15 cellular contexts compared by ENCODE assay signal in genomic region chr12:109737631-109738030, GRCh38. TPM values are rescaled to one million over a fixed set of nuclear protein-coding genes. Genes with fewer than 3 reads are reported as not detected.
DNase-seq lines count a peak whose midpoint lies in the region; ATAC-seq lines count a peak whose summit lies in the region.
"Had no signal": no experiment of that assay in that cellular context is flagged by ENCODE, and none has a peak within 500 bp of the region (broad histone marks: within the 10 kb centered on the region; RNA-seq: fewer than 3 reads in every experiment).

No MANE protein-coding gene starts in this region.

- ATAC-seq in GM18868 (IDR thresholded peaks at IDR 0.05; ENCODE audit: unreplicated experiment), result no peak
- no peak for ATAC-seq in HG03520 (IDR thresholded peaks at IDR 0.05; ENCODE audit: unreplicated experiment)

- DNase-seq in COLO668 (lab: John Stamatoyannopoulos, UW; ENCODE audit: unreplicated experiment), result peak; percentile 36
- DNase-seq in NCI-H2227 treated with DMSO at 0.1 percent for 48 hours (lab: John Stamatoyannopoulos, UW), result peak; percentile 63
- DNase-seq in mesenteric fat pad (ENCODE audit: low spot score), result peak; percentile 62
- DNase-seq in MG63, result no peak
- DNase-seq in AG08395 (ENCODE audit: low spot score), result no peak
- DNase-seq: activated gamma-delta T cell; AML-193; cortex of kidney; NCI-H1436 treated with DMSO at 0.1 percent for 48 hours; NCI-H524; stimulated activated CD4-positive, alpha-beta T cell treated with anti-CD3 and anti-CD28 coated beads, Interleukin-15, amount 100 ng/mL, for 24 hours had no signal

- no peak overlapping the region for H3K4me3 ChIP-seq in endocrine pancreas (ENCODE audit: control insufficient read depth, insufficient read depth, low read length)
- no peak overlapping the region for H3K4me3 ChIP-seq in MG63

- no peaks in the 10 kb centered on the region for H3K4me1 ChIP-seq in endocrine pancreas (ENCODE audit: control insufficient read depth, insufficient read depth, low read length)

- H3K36me3 ChIP-seq in endocrine pancreas (ENCODE audit: control insufficient read depth, insufficient read depth, low read length), result no peaks in the 10 kb centered on the region
- H3K36me3 ChIP-seq in MG63, result no peaks in the 10 kb centered on the region

- no peaks in the 10 kb centered on the region for H3K27me3 ChIP-seq in endocrine pancreas (ENCODE audit: control insufficient read depth, insufficient read depth, low read length)
- no peaks in the 10 kb centered on the region for H3K27me3 ChIP-seq in MG63

- H3K9me3 ChIP-seq in endocrine pancreas (ENCODE audit: control insufficient read depth, low read length) (no peaks in the 10 kb centered on the region), MG63 (no peaks in the 10 kb centered on the region)

- peak overlapping the region; percentile 47 for H3K9ac ChIP-seq in endocrine pancreas (ENCODE audit: control insufficient read depth, insufficient read depth, low read length)
- H3K9ac ChIP-seq: KMS-11 had no signal

RNA-seq across cellular contexts. Expression of gene FAM222A, which starts 24.0 kb away (rescaled TPM):
- 2.7 TPM for total RNA-seq in mesenteric fat pad
- total RNA-seq in MG63 (2014; rRNA removed; shearing (Covaris generic); ENCODE audit: low replicate concordance), result 0.84 and 1.8 TPM in 2 replicates

Comparison
In these comparisons a context has a peak if more than half of its experiments do, and no peak if none do; other contexts are left out.
1. DNase-seq: peak in COLO668 (single experiment), NCI-H2227 treated with DMSO at 0.1 percent for 48 hours (single experiment) and mesenteric fat pad (single experiment); none in MG63 (single experiment) and AG08395 (single experiment).